Comparison of ENCODE assay signal across 14 cellular contexts in genomic region chr9:114409103-114409780, GRCh38. TPM values are rescaled to one million over a fixed set of nuclear protein-coding genes. Genes with fewer than 3 reads are reported as not detected.
A peak's percentile ranks its signal among the peaks of the same experiment; 100 is the strongest.
DNase-seq lines count a peak whose midpoint lies in the region; ATAC-seq and TF ChIP-seq lines count a peak whose summit lies in the region.
"Had no signal": no experiment of that assay in that cellular context is flagged by ENCODE, and none has a peak within 500 bp of the region (broad histone marks: within the 10 kb centered on the region; RNA-seq: fewer than 3 reads in every experiment).

No MANE protein-coding gene starts in this region.

- CTCF ChIA-PET in mammary epithelial cell (lab: Charles Lee; ENCODE audit: low non-redundant PET) = no interaction called here

- peaks cover 26% of the 10 kb centered on the region for H3K4me1 ChIP-seq in mammary epithelial cell (ENCODE audit: insufficient read depth, low read length)
- H3K4me1 ChIP-seq: ascending aorta had no signal

- intact Hi-C loops in mammary epithelial cell (cut with micrococcal nuclease) = no loop called here
- intact Hi-C loops in left colon (cut with DNase I, micrococcal nuclease) = loop anchor here in 1 of 2 donors (5.0 kb wide), 1 partner anchor 243 kb away; no protein-coding TSS in a partner anchor

- no peaks in the 10 kb centered on the region for H3K36me3 ChIP-seq in mammary epithelial cell (ENCODE audit: insufficient read depth, low read length)
- H3K36me3 ChIP-seq: ascending aorta had no signal

- no peaks in the 10 kb centered on the region for H4K20me1 ChIP-seq in mammary epithelial cell (ENCODE audit: insufficient read depth, low read length)

- no peaks in the 10 kb centered on the region for H3K27me3 ChIP-seq in mammary epithelial cell (ENCODE audit: insufficient read depth, low read length)
- H3K27me3 ChIP-seq: ascending aorta had no signal

- ATAC-seq in GM21786 (IDR thresholded peaks at IDR 0.05; ENCODE audit: unreplicated experiment) (no peak), left colon (no peak)

- no peak for TF ChIP-seq CTCF in mammary epithelial cell (conservative IDR thresholded peaks at IDR 0.05 in 1 of 2, IDR thresholded peaks at IDR 0.05 in 1 of 2; ENCODE audit: extremely low read depth in 1 of 2, insufficient read depth in 1 of 2, low read depth in 1 of 2, low read length in 2 of 2)
- no peak for TF ChIP-seq CTCF in GM10266 (IDR thresholded peaks at IDR 0.05; ENCODE audit: control insufficient read depth, insufficient read depth, low read depth, missing control alignments)

- H3K9me3 ChIP-seq in mammary epithelial cell (replicated peaks; ENCODE audit: insufficient read depth, low read length) = no peaks in the 10 kb centered on the region
- H3K9me3 ChIP-seq: ascending aorta had no signal

- no peak overlapping the region for H2AFZ ChIP-seq in mammary epithelial cell (ENCODE audit: low read depth, low read length)

- dilution Hi-C loops in mammary epithelial cell (cut with HindIII; ENCODE audit: low sequenced_read_pairs) = no loop called here

- no peak overlapping the region for H3K27ac ChIP-seq in mammary epithelial cell (ENCODE audit: insufficient read depth, low read depth, low read length)
- H3K27ac ChIP-seq: ascending aorta, VCaP had no signal

- no peak overlapping the region for H3K9ac ChIP-seq in mammary epithelial cell (ENCODE audit: insufficient read depth, low read length)

- no peaks in the 10 kb centered on the region for H3K79me2 ChIP-seq in mammary epithelial cell (ENCODE audit: insufficient read depth, low read length)

- 95% methylated on average over 8 of the region's 11 CpGs for WGBS in mammary epithelial cell (ENCODE audit: low coverage, missing lambda C conversion rate)

- peak; percentile 59 for DNase-seq in A172 (ENCODE audit: low spot score)
- peak; percentile 87 for DNase-seq in EL
- peak; percentile 46 for DNase-seq in NCI-H69 (lab: John Stamatoyannopoulos, UW)
- peak; percentile 45 for DNase-seq in mammary epithelial cell
- DNase-seq in NCI-H345 treated with DMSO at 0.1 percent for 48 hours (lab: John Stamatoyannopoulos, UW; ENCODE audit: unreplicated experiment) = no peak
- DNase-seq in GM10266 (ENCODE audit: extremely low spot score) = no peak
- no peak for DNase-seq in left colon
- DNase-seq: activated T-cell treated with anti-CD3 and anti-CD28 coated beads for 4 hours, hippocampal formation, NCI-H2029 treated with DMSO at 0.1 percent for 48 hours had no signal

- H3K4me3 ChIP-seq in mammary epithelial cell (replicated peaks in 1 of 3; ENCODE audit: insufficient read depth in 1 of 3, low read depth in 2 of 3, low read length in 3 of 3) = no peak overlapping the region
- H3K4me3 ChIP-seq: ascending aorta, lung had no signal

- in situ Hi-C loops in mammary epithelial cell (cut with MboI; ENCODE audit: low sequenced_read_pairs in 2 of 2) = loop anchor here in 1 of 2 donors (10.0 kb wide), 1 partner anchor 246 kb away; the partner anchor contains the start of gene TEX53

- BruUV-seq in mammary epithelial cell (replicated peaks; lab: Mats Ljungman, UMichigan) = no TSS peak

- H3K4me2 ChIP-seq in mammary epithelial cell (ENCODE audit: insufficient read depth, low read depth, low read length) = no peak overlapping the region

RNA-seq across cellular contexts. Expression of gene AKNA, which starts 21.5 kb away (rescaled TPM):
- total RNA-seq in A172 (2014; rRNA removed; shearing (Covaris generic)) = 3.1 and 3.5 TPM in 2 replicates
- 1 to 10 TPM; 4.5 to 8.1 TPM for total RNA-seq in mammary epithelial cell
- polyA plus RNA-seq in mammary epithelial cell = 2.8 TPM
- polyA minus RNA-seq in mammary epithelial cell = 6.4 TPM
- total RNA-seq in left colon = 10 to 100 TPM; 32.4 to 35.9 TPM

Comparison
In these comparisons a context has a peak if more than half of its experiments do, and no peak if none do; other contexts are left out.
1. DNase-seq: peak in A172 (single experiment), EL (single experiment), NCI-H69 (single experiment) and mammary epithelial cell (single experiment); none in NCI-H345 treated with DMSO at 0.1 percent for 48 hours (single experiment), GM10266 (single experiment) and left colon (0 of 2).